In genomic region chr11:78208257-78209165, GRCh38 we compare ENCODE assay signal across 15 cellular contexts. TPM values are rescaled to one million over a fixed set of nuclear protein-coding genes. Genes with fewer than 3 reads are reported as not detected.
A peak's percentile ranks its signal among the peaks of the same experiment; 100 is the strongest.
DNase-seq lines count a peak whose midpoint lies in the region; ATAC-seq lines count a peak whose summit lies in the region.
"Had no signal": no experiment of that assay in that cellular context is flagged by ENCODE, and none has a peak within 500 bp of the region (broad histone marks: within the 10 kb centered on the region; RNA-seq: fewer than 3 reads in every experiment).

No MANE protein-coding gene starts in this region.

- H3K4me1 Mint-ChIP-seq in activated T-cell treated with anti-CD3 and anti-CD28 coated beads, Interleukin-2, amount 50 U/mL, for 72 hours (ENCODE audit: low read depth), result peaks cover 19% of the 10 kb centered on the region
- H3K4me1 Mint-ChIP-seq in activated T-cell treated with anti-CD3 and anti-CD28 coated beads, Interleukin-2, amount 50 U/mL, for 4 hours (ENCODE audit: low read depth), result peaks cover 17% of the 10 kb centered on the region
- H3K4me1 Mint-ChIP-seq: neural progenitor cell had no signal

- no peaks in the 10 kb centered on the region for H3K27me3 Mint-ChIP-seq in activated T-cell treated with anti-CD3 and anti-CD28 coated beads, Interleukin-2, amount 50 U/mL, for 72 hours (ENCODE audit: low read depth)
- H3K27me3 Mint-ChIP-seq in activated T-cell treated with anti-CD3 and anti-CD28 coated beads, Interleukin-2, amount 50 U/mL, for 4 hours (ENCODE audit: low read depth), result no peaks in the 10 kb centered on the region

- DNase-seq in activated T-cell treated with anti-CD3 and anti-CD28 coated beads, Interleukin-2, amount 50 U/mL, for 72 hours, result no peak
- DNase-seq in activated T-cell treated with anti-CD3 and anti-CD28 coated beads, Interleukin-2, amount 50 U/mL, for 4 hours, result no peak
- DNase-seq in NCI-H226 (peak; percentile 61), fibroblast of gingiva (ENCODE audit: low read depth) (peak; percentile 57), sciatic nerve (ENCODE audit: low spot score) (peak; percentile 52), NCI-H1092 treated with DMSO at 0.1 percent for 48 hours (lab: John Stamatoyannopoulos, UW) (no peak), NCI-H510A treated with DMSO at 0.1 percent for 48 hours (lab: John Stamatoyannopoulos, UW) (no peak)
- DNase-seq: activated T-cell treated with anti-CD3 and anti-CD28 coated beads for 4 hours; amygdala; cortex of kidney; esophagus squamous epithelium; NCI-H345; stimulated activated naive CD4-positive, alpha-beta T cell had no signal

- peak; percentile 7 to 13 for ATAC-seq in activated T-cell treated with anti-CD3 and anti-CD28 coated beads, Interleukin-2, amount 50 U/mL, for 72 hours (replicated peaks in 1 of 2)
- ATAC-seq in activated T-cell treated with anti-CD3 and anti-CD28 coated beads, Interleukin-2, amount 50 U/mL, for 4 hours, result no peak
- ATAC-seq in sciatic nerve (no peak), HG02884 (IDR thresholded peaks at IDR 0.05; ENCODE audit: unreplicated experiment) (no peak)

- H3K36me3 Mint-ChIP-seq in activated T-cell treated with anti-CD3 and anti-CD28 coated beads, Interleukin-2, amount 50 U/mL, for 72 hours (ENCODE audit: insufficient read depth in 2 of 2), result peaks cover 8 to 11% of the 10 kb centered on the region in 2 donors
- H3K36me3 Mint-ChIP-seq in activated T-cell treated with anti-CD3 and anti-CD28 coated beads, Interleukin-2, amount 50 U/mL, for 4 hours (ENCODE audit: insufficient read depth), result peaks cover 34% of the 10 kb centered on the region

- no peak overlapping the region for H3K4me3 Mint-ChIP-seq in activated T-cell treated with anti-CD3 and anti-CD28 coated beads, Interleukin-2, amount 50 U/mL, for 72 hours
- H3K4me3 Mint-ChIP-seq in activated T-cell treated with anti-CD3 and anti-CD28 coated beads, Interleukin-2, amount 50 U/mL, for 4 hours, result no peak overlapping the region
- H3K4me3 Mint-ChIP-seq: neural progenitor cell had no signal

- no peaks in the 10 kb centered on the region for H3K9me3 Mint-ChIP-seq in activated T-cell treated with anti-CD3 and anti-CD28 coated beads, Interleukin-2, amount 50 U/mL, for 72 hours
- H3K9me3 Mint-ChIP-seq in activated T-cell treated with anti-CD3 and anti-CD28 coated beads, Interleukin-2, amount 50 U/mL, for 4 hours, result no peaks in the 10 kb centered on the region

- H3K27ac Mint-ChIP-seq in activated T-cell treated with anti-CD3 and anti-CD28 coated beads, Interleukin-2, amount 50 U/mL, for 72 hours, result no peak overlapping the region
- H3K27ac Mint-ChIP-seq: neural progenitor cell had no signal

- intact Hi-C loops in sciatic nerve (cut with DNase I), result no loop called here

RNA-seq across cellular contexts. Expression of gene USP35, which starts 19.8 kb away (rescaled TPM):
- total RNA-seq in activated T-cell treated with anti-CD3 and anti-CD28 coated beads, Interleukin-2, amount 50 U/mL, for 72 hours, result 10 to 100 TPM; 17.3 to 18.9 TPM
- total RNA-seq in activated T-cell treated with anti-CD3 and anti-CD28 coated beads, Interleukin-2, amount 50 U/mL, for 4 hours, result 1 to 10 TPM; 3.8 to 5.2 (median 4.9) TPM
- total RNA-seq in sciatic nerve, result 11.5 TPM

RNA-seq across cellular contexts. Expression of gene KCTD21, which starts 20.1 kb away (rescaled TPM):
- total RNA-seq in activated T-cell treated with anti-CD3 and anti-CD28 coated beads, Interleukin-2, amount 50 U/mL, for 72 hours, result 10 to 100 TPM; 22.4 to 31.8 TPM
- 1 to 10 TPM; 3.2 to 5.4 (median 4.3) TPM for total RNA-seq in activated T-cell treated with anti-CD3 and anti-CD28 coated beads, Interleukin-2, amount 50 U/mL, for 4 hours
- total RNA-seq in sciatic nerve, result 13.7 TPM

Comparison
In these comparisons a context has a peak if more than half of its experiments do, and no peak if none do; other contexts are left out.
1. ATAC-seq: peak in activated T-cell treated with anti-CD3 and anti-CD28 coated beads, Interleukin-2, amount 50 U/mL, for 72 hours (2 of 2); none in activated T-cell treated with anti-CD3 and anti-CD28 coated beads, Interleukin-2, amount 50 U/mL, for 4 hours (0 of 2), sciatic nerve (single experiment) and HG02884 (single experiment).
2. DNase-seq: peak in NCI-H226 (single experiment), fibroblast of gingiva (single experiment) and sciatic nerve (single experiment); none in activated T-cell treated with anti-CD3 and anti-CD28 coated beads, Interleukin-2, amount 50 U/mL, for 72 hours (0 of 2), activated T-cell treated with anti-CD3 and anti-CD28 coated beads, Interleukin-2, amount 50 U/mL, for 4 hours (single experiment), NCI-H1092 treated with DMSO at 0.1 percent for 48 hours (single experiment) and NCI-H510A treated with DMSO at 0.1 percent for 48 hours (single experiment).